13 cellular contexts compared by ENCODE assay signal in the genomic region with DNA sequence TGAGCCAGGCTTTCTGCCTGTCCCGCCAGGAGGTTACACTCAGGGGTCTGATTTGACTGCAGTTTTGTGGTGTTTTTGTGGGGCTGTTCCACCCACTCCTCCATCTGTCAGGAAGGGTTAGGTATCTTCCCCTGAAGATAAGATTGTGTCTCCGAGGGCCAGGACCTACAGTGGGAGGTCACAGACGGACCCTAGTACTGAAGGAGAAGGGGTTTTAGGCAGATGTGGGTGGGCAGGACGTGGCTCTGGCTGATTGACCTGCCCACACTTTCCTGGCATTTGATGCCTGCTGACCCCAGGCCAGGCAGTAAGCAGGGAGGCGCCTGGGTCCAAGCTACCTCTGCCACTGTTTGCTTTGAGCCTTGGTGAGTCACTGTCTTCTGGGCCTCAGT. TPM values are rescaled to one million over a fixed set of nuclear protein-coding genes. Genes with fewer than 3 reads are reported as not detected.
DNase-seq lines count a peak whose midpoint lies in the region; ATAC-seq lines count a peak whose summit lies in the region.
"Had no signal": no experiment of that assay in that cellular context is flagged by ENCODE, and none has a peak within 500 bp of the region (broad histone marks: within the 10 kb centered on the region; RNA-seq: fewer than 3 reads in every experiment).

No MANE protein-coding gene starts in this region.

- H3F3A ChIP-seq in GM23248 (ENCODE audit: insufficient read depth), result no peaks in the 10 kb centered on the region

- no peak for DNase-seq in activated CD4-positive, alpha-beta T cell treated with anti-CD3 and anti-CD28 coated beads, Interleukin-2, amount 10 ng/mL, durations not matched to agents 24 days and 14 days
- DNase-seq in activated CD4-positive, alpha-beta T cell treated with anti-CD3 and anti-CD28 coated beads for 1 hour, result no peak
- DNase-seq in T-cell (no peak), NCI-H510A treated with DMSO at 0.1 percent for 48 hours (lab: John Stamatoyannopoulos, UW) (no peak), GM23248 (no peak)
- no peak for DNase-seq in stimulated activated naive B cell treated with anti-CD40 and anti-IgM and Interleukin-4, amounts not matched to agents 10 μg/mL and 1 μg/mL and 100 μg/mL, for 72 hours
- DNase-seq: EL; NCI-H526 treated with DMSO at 0.1 percent for 48 hours; stimulated activated naive CD4-positive, alpha-beta T cell had no signal

- H3K4me1 ChIP-seq in esophagus (ENCODE audit: control insufficient read depth in 2 of 2, insufficient read depth in 2 of 2, low read length in 1 of 2) (peaks cover 3 to 25% of the 10 kb centered on the region in 2 donors), GM23248 (ENCODE audit: insufficient read depth) (peaks cover 8% of the 10 kb centered on the region)

- no peak overlapping the region for H3K4me2 ChIP-seq in GM23248 (ENCODE audit: unreplicated experiment)
- H3K4me2 ChIP-seq: A549, GM23338 had no signal

- CTCF ChIA-PET in T-cell (lab: Charles Lee), result no interaction called here

- POLR2A ChIA-PET in T-cell (lab: Charles Lee), result no interaction called here

- H3K9me3 ChIP-seq in esophagus (ENCODE audit: control insufficient read depth in 2 of 2, insufficient read depth in 1 of 2, low read depth in 1 of 2, low read length in 1 of 2) (no peaks in the 10 kb centered on the region), GM23248 (ENCODE audit: low read depth) (no peaks in the 10 kb centered on the region)
- H3K9me3 ChIP-seq: A549 had no signal

- peaks cover 49% of the 10 kb centered on the region for H3K36me3 Mint-ChIP-seq in activated CD4-positive, alpha-beta T cell treated with anti-CD3 and anti-CD28 coated beads, Interleukin-2, amount 10 ng/mL, durations not matched to agents 24 days and 14 days (ENCODE audit: low read depth)
- peaks cover 19% of the 10 kb centered on the region for H3K36me3 Mint-ChIP-seq in T-cell
- H3K36me3 Mint-ChIP-seq in stimulated activated naive B cell treated with anti-CD40 and anti-IgM and Interleukin-4, amounts not matched to agents 10 μg/mL and 1 μg/mL and 100 μg/mL, for 72 hours, result peaks cover 16 to 41% of the 10 kb centered on the region in 2 donors

- H2AFZ ChIP-seq in GM23248, result no peak overlapping the region
- H2AFZ ChIP-seq: GM23338 had no signal

- intact Hi-C loops in activated CD4-positive, alpha-beta T cell treated with anti-CD3 and anti-CD28 coated beads, Interleukin-2, amount 10 ng/mL, durations not matched to agents 24 days and 14 days (cut with micrococcal nuclease), result loop anchor here (2.0 kb wide), 2 partner anchors 149 to 243 kb away; a partner anchor contains a TSS

- H3K27me3 Mint-ChIP-seq in activated CD4-positive, alpha-beta T cell treated with anti-CD3 and anti-CD28 coated beads, Interleukin-2, amount 10 ng/mL, durations not matched to agents 24 days and 14 days, result no peaks in the 10 kb centered on the region
- H3K27me3 Mint-ChIP-seq in T-cell, result no peaks in the 10 kb centered on the region
- H3K27me3 Mint-ChIP-seq in stimulated activated naive B cell treated with anti-CD40 and anti-IgM and Interleukin-4, amounts not matched to agents 10 μg/mL and 1 μg/mL and 100 μg/mL, for 72 hours, result no peaks in the 10 kb centered on the region

- H3K4me1 Mint-ChIP-seq in activated CD4-positive, alpha-beta T cell treated with anti-CD3 and anti-CD28 coated beads, Interleukin-2, amount 10 ng/mL, durations not matched to agents 24 days and 14 days, result peaks cover 79% of the 10 kb centered on the region
- peaks cover 90 to 93% (median 90%) of the 10 kb centered on the region in 3 donors for H3K4me1 Mint-ChIP-seq in T-cell
- H3K4me1 Mint-ChIP-seq in stimulated activated naive B cell treated with anti-CD40 and anti-IgM and Interleukin-4, amounts not matched to agents 10 μg/mL and 1 μg/mL and 100 μg/mL, for 72 hours, result peaks cover 74 to 97% of the 10 kb centered on the region in 2 donors

- no peaks in the 10 kb centered on the region for H4K20me1 ChIP-seq in GM23248 (ENCODE audit: insufficient read depth)

- H3K9me3 Mint-ChIP-seq in activated CD4-positive, alpha-beta T cell treated with anti-CD3 and anti-CD28 coated beads, Interleukin-2, amount 10 ng/mL, durations not matched to agents 24 days and 14 days, result no peaks in the 10 kb centered on the region
- no peaks in the 10 kb centered on the region for H3K9me3 Mint-ChIP-seq in T-cell
- no peaks in the 10 kb centered on the region for H3K9me3 Mint-ChIP-seq in stimulated activated naive B cell treated with anti-CD40 and anti-IgM and Interleukin-4, amounts not matched to agents 10 μg/mL and 1 μg/mL and 100 μg/mL, for 72 hours
- H3K9me3 Mint-ChIP-seq: GM23338 had no signal

- ATAC-seq in T-cell (replicated peaks in 1 of 4) (no peak), HG02970 (IDR thresholded peaks at IDR 0.05; ENCODE audit: low FRiP score, unreplicated experiment) (no peak)
- ATAC-seq in stimulated activated naive B cell treated with anti-CD40 and anti-IgM and Interleukin-4, amounts not matched to agents 10 μg/mL and 1 μg/mL and 100 μg/mL, for 72 hours (replicated peaks), result no peak
- ATAC-seq: A549, GM23338 had no signal

- peak overlapping the region; percentile 53 to 78 for H3K27ac ChIP-seq in esophagus (ENCODE audit: low read depth in 2 of 2, low read length in 1 of 2)
- no peak overlapping the region for H3K27ac ChIP-seq in GM23248
- H3K27ac ChIP-seq: A549 had no signal

- H3K9me2 ChIP-seq in GM23248 (ENCODE audit: insufficient read depth), result no peaks in the 10 kb centered on the region

- peaks cover 0 to 2% of the 10 kb centered on the region in 2 donors for H3K36me3 ChIP-seq in esophagus (ENCODE audit: control insufficient read depth in 2 of 2, insufficient read depth in 2 of 2, low read length in 1 of 2)
- no peaks in the 10 kb centered on the region for H3K36me3 ChIP-seq in GM23248 (ENCODE audit: low read depth)

- no peak overlapping the region for H3K9ac ChIP-seq in GM23248

- H3K4me3 ChIP-seq in esophagus (ENCODE audit: low read depth in 1 of 2, low read length in 2 of 2), result no peak overlapping the region
- H3K4me3 ChIP-seq in GM23248, result no peak overlapping the region
- H3K4me3 ChIP-seq: A549, GM23338 had no signal

- H3K4me3 Mint-ChIP-seq in activated CD4-positive, alpha-beta T cell treated with anti-CD3 and anti-CD28 coated beads, Interleukin-2, amount 10 ng/mL, durations not matched to agents 24 days and 14 days, result peak overlapping the region; percentile 83
- peak overlapping the region in 2 of 3 donors; percentile 28 to 79 for H3K4me3 Mint-ChIP-seq in T-cell
- peak overlapping the region; percentile 87 to 94 for H3K4me3 Mint-ChIP-seq in stimulated activated naive B cell treated with anti-CD40 and anti-IgM and Interleukin-4, amounts not matched to agents 10 μg/mL and 1 μg/mL and 100 μg/mL, for 72 hours
- H3K4me3 Mint-ChIP-seq: GM23338 had no signal

- H3K27ac Mint-ChIP-seq in activated CD4-positive, alpha-beta T cell treated with anti-CD3 and anti-CD28 coated beads, Interleukin-2, amount 10 ng/mL, durations not matched to agents 24 days and 14 days, result peak overlapping the region; percentile 91
- peak overlapping the region; percentile 97 for H3K27ac Mint-ChIP-seq in T-cell
- peak overlapping the region; percentile 99 for H3K27ac Mint-ChIP-seq in stimulated activated naive B cell treated with anti-CD40 and anti-IgM and Interleukin-4, amounts not matched to agents 10 μg/mL and 1 μg/mL and 100 μg/mL, for 72 hours
- H3K27ac Mint-ChIP-seq: GM23338 had no signal

- 78 to 81% methylated on average over 5 of the region's 5 CpGs for WGBS in esophagus, 2 donors
- 94% methylated on average over 5 of the region's 5 CpGs for WGBS in GM23248 (ENCODE audit: low coverage in 1 of 2, low lambda C conversion rate in 2 of 2, missing lambda C conversion rate in 2 of 2), 2 experiments

- in situ Hi-C loops in GM23248 (cut with MboI), result no loop called here

- no peaks in the 10 kb centered on the region for H3K79me2 ChIP-seq in GM23248 (ENCODE audit: insufficient read depth)

- H3K27me3 ChIP-seq in esophagus (ENCODE audit: control insufficient read depth in 1 of 2, insufficient read depth in 2 of 2, low read length in 2 of 2) (no peaks in the 10 kb centered on the region), GM23248 (replicated peaks; ENCODE audit: insufficient read depth) (no peaks in the 10 kb centered on the region)

RNA-seq across cellular contexts. Expression of a gene that starts 13.9 kb away (rescaled TPM):
- total RNA-seq in activated CD4-positive, alpha-beta T cell treated with anti-CD3 and anti-CD28 coated beads, Interleukin-2, amount 10 ng/mL, durations not matched to agents 24 days and 14 days, result 264 and 277 TPM in 2 replicates
- 100 to 1,000 TPM in 3 of 5 donors, 10 to 100 TPM in 2; 85.8 to 123 (median 101) TPM for total RNA-seq in T-cell
- polyA plus RNA-seq in esophagus (10 to 100 TPM in 1 of 2 donors, 1 to 10 TPM in 1; 9.6 to 15.0 TPM), GM23248 (2016; fragmentation: Nextera tagmentation; extraction: Ambion mirVana) (1.1 and 1.2 TPM in 2 replicates)
- 0.38 and 1.7 TPM in 2 replicates for total RNA-seq in GM23248 (2014; rRNA removed; shearing (Covaris generic))

Comparison
In these comparisons a context has a peak if more than half of its experiments do, and no peak if none do; other contexts are left out.
1. RNA of a gene that starts 13.9 kb away (total RNA-seq): 264 to 277 TPM in activated CD4-positive, alpha-beta T cell treated with anti-CD3 and anti-CD28 coated beads, Interleukin-2, amount 10 ng/mL, durations not matched to agents 24 days and 14 days and 85.8 to 123 TPM in T-cell; 0.38 to 1.7 TPM in GM23248; every median in the first group is over 10 times any median in the second.
2. Peak in every context shown above with its lines, with median percentiles within 50 percentile points of each other: H3K27ac Mint-ChIP-seq and H3K4me3 Mint-ChIP-seq.